21 cellular contexts compared by ENCODE assay signal in genomic region chr21:35606136-35606535, GRCh38.
"Had no signal": no experiment of that assay in that cellular context is flagged by ENCODE, and none has a peak within 500 bp of the region (broad histone marks: within the 10 kb centered on the region; RNA-seq: fewer than 3 reads in every experiment).

No MANE protein-coding gene starts in this region.

- H3K27me3 ChIP-seq: colonic mucosa, gastrocnemius medialis, neural progenitor cell, right atrium auricular region, testis had no signal

- H3K4me3 ChIP-seq: colonic mucosa, gastrocnemius medialis, lung, neural progenitor cell, right atrium auricular region, testis, tibial artery had no signal

- ATAC-seq: gastrocnemius medialis; left lobe of liver; naive thymus-derived CD4-positive, alpha-beta T cell; sciatic nerve had no signal

- H3K36me3 ChIP-seq: colonic mucosa, gastrocnemius medialis, neural progenitor cell, right atrium auricular region, tibial artery had no signal

- FAIRE-seq: kidney had no signal

- DNase-seq: colonic mucosa; effector CD8-positive, alpha-beta T cell; endodermal cell; foreskin fibroblast; gastrocnemius medialis; head of caudate nucleus; kidney; mesenchymal stem cell; midbrain; naive thymus-derived CD4-positive, alpha-beta T cell; stimulated activated CD4-positive, alpha-beta T cell treated with anti-CD3 and anti-CD28 coated beads, Interleukin-2, amount 100 ng/mL, for 24 hours; stimulated activated CD4-positive, alpha-beta T cell treated with anti-CD3 and anti-CD28 coated beads, Interleukin-4, amount 100 ng/mL, for 24 hours; stimulated activated naive CD4-positive, alpha-beta T cell treated with Interleukin-2 at 50 U/mL for 16 hours; substantia nigra; testis; tibial artery had no signal
